In the genomic region with DNA sequence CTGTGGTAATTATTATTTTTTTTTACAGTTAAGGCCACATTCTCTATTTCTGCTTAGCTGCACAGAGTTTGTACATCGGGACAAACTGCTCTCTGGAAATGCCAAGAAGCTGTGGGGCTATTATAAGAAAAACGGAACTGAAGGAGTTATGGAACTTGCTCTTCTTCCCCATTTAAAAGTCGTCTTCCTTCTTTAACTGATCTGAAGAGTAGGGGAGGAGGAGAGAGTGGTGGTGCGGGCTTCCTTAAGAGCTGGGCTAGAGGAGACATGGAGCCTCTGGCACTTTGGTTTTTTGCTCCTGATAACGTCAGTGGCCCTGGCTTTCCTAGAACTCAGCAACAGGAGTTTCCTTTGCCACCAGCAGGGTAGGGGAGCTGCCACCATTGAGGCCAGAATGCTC, we compare ENCODE assay signal across 15 cellular contexts. TPM values are rescaled to one million over a fixed set of nuclear protein-coding genes. Genes with fewer than 3 reads are reported as not detected.
DNase-seq lines count a peak whose midpoint lies in the region; ATAC-seq and TF ChIP-seq lines count a peak whose summit lies in the region.
"Had no signal": no experiment of that assay in that cellular context is flagged by ENCODE, and none has a peak within 500 bp of the region (broad histone marks: within the 10 kb centered on the region; RNA-seq: fewer than 3 reads in every experiment).

No MANE protein-coding gene starts in this region.

- no peak overlapping the region for H3K27ac Mint-ChIP-seq in naive thymus-derived CD4-positive, alpha-beta T cell
- no peak overlapping the region for H3K27ac Mint-ChIP-seq in nephron progenitor cell
- H3K27ac Mint-ChIP-seq: activated CD8-positive, alpha-beta T cell treated with anti-CD3 and anti-CD28 coated beads, Interleukin-2, amount 10 ng/mL, durations not matched to agents 7 days and 5 days had no signal

- H3K36me3 ChIP-seq in esophagus muscularis mucosa, result no peaks in the 10 kb centered on the region
- H3K36me3 ChIP-seq in naive thymus-derived CD4-positive, alpha-beta T cell (ENCODE audit: control insufficient read depth in 2 of 3, insufficient read depth in 3 of 3, low read length in 3 of 3), result no peaks in the 10 kb centered on the region
- H3K36me3 ChIP-seq: breast epithelium, vagina had no signal

- DNase-seq in CMK (ENCODE audit: low read depth), result peak; percentile 73
- peak; percentile 85 for DNase-seq in OCI-M1 (lab: John Stamatoyannopoulos, UW)
- DNase-seq in esophagus muscularis mucosa (ENCODE audit: extremely low spot score), result peak; percentile 72
- DNase-seq in naive thymus-derived CD4-positive, alpha-beta T cell, result no peak
- no peak for DNase-seq in nephron progenitor cell
- DNase-seq in SHP77 (lab: John Stamatoyannopoulos, UW), result no peak
- no peak for DNase-seq in GM10248 (ENCODE audit: extremely low spot score)
- DNase-seq: activated CD8-positive, alpha-beta T cell treated with anti-CD3 and anti-CD28 coated beads, Interleukin-2, amount 10 ng/mL, durations not matched to agents 7 days and 5 days; MM.1S; NCI-H2029 treated with DMSO at 0.1 percent for 48 hours; NCI-H526 had no signal

- TF ChIP-seq CTCF in esophagus muscularis mucosa (IDR thresholded peaks at IDR 0.05) (no peak), nephron progenitor cell (IDR thresholded peaks at IDR 0.05) (no peak), GM10248 (IDR thresholded peaks at IDR 0.05; ENCODE audit: control extremely low read depth, extremely low read depth, low read depth, missing control alignments) (no peak)

- POLR2A ChIA-PET in naive thymus-derived CD4-positive, alpha-beta T cell (lab: Charles Lee), result no interaction called here
- POLR2A ChIA-PET in GM10248 (lab: Yijun Ruan, JAX), result no interaction called here

- H3K4me1 ChIP-seq in esophagus muscularis mucosa, result peaks cover 0 to 18% (median 16%) of the 10 kb centered on the region in 4 donors
- H3K4me1 ChIP-seq in naive thymus-derived CD4-positive, alpha-beta T cell (ENCODE audit: control insufficient read depth in 2 of 2, insufficient read depth in 2 of 2, low read length in 2 of 2), result no peaks in the 10 kb centered on the region
- H3K4me1 ChIP-seq: breast epithelium had no signal

- peaks cover 0 to 3% (median 0%) of the 10 kb centered on the region in 11 donors for H3K9me3 Mint-ChIP-seq in naive thymus-derived CD4-positive, alpha-beta T cell
- peaks cover 42% of the 10 kb centered on the region for H3K9me3 Mint-ChIP-seq in nephron progenitor cell

- no peak for TF ChIP-seq POLR2A in esophagus muscularis mucosa (IDR thresholded peaks at IDR 0.05; ENCODE audit: low read depth)

- no peak overlapping the region for H3K4me3 Mint-ChIP-seq in naive thymus-derived CD4-positive, alpha-beta T cell
- no peak overlapping the region for H3K4me3 Mint-ChIP-seq in nephron progenitor cell
- H3K4me3 Mint-ChIP-seq: activated CD8-positive, alpha-beta T cell treated with anti-CD3 and anti-CD28 coated beads, Interleukin-2, amount 10 ng/mL, durations not matched to agents 7 days and 5 days; neural crest cell had no signal

- peaks cover 0 to 6% (median 0%) of the 10 kb centered on the region in 4 donors for H3K9me3 ChIP-seq in esophagus muscularis mucosa
- no peaks in the 10 kb centered on the region for H3K9me3 ChIP-seq in naive thymus-derived CD4-positive, alpha-beta T cell (ENCODE audit: control insufficient read depth in 2 of 3, low read length in 3 of 3)
- H3K9me3 ChIP-seq: vagina had no signal

- H3K36me3 Mint-ChIP-seq in naive thymus-derived CD4-positive, alpha-beta T cell, result no peaks in the 10 kb centered on the region
- peaks cover 24% of the 10 kb centered on the region for H3K36me3 Mint-ChIP-seq in nephron progenitor cell (ENCODE audit: low read depth)

- H3K27me3 ChIP-seq in esophagus muscularis mucosa, result no peaks in the 10 kb centered on the region
- no peaks in the 10 kb centered on the region for H3K27me3 ChIP-seq in naive thymus-derived CD4-positive, alpha-beta T cell (ENCODE audit: control insufficient read depth in 2 of 2, insufficient read depth in 2 of 2, low read length in 2 of 2)
- H3K27me3 ChIP-seq: breast epithelium, vagina had no signal

- intact Hi-C loops in esophagus muscularis mucosa (cut with DNase I), result no loop called here
- intact Hi-C loops in naive thymus-derived CD4-positive, alpha-beta T cell (cut with micrococcal nuclease), result no loop called here

- peaks cover 0 to 10% (median 0%) of the 10 kb centered on the region in 7 donors for H3K4me1 Mint-ChIP-seq in naive thymus-derived CD4-positive, alpha-beta T cell
- H3K4me1 Mint-ChIP-seq in nephron progenitor cell, result peaks cover 47% of the 10 kb centered on the region

- no peak for TF ChIP-seq EP300 in esophagus muscularis mucosa (IDR thresholded peaks at IDR 0.05)

- no peak overlapping the region for H3K4me3 ChIP-seq in esophagus muscularis mucosa
- no peak overlapping the region for H3K4me3 ChIP-seq in naive thymus-derived CD4-positive, alpha-beta T cell (ENCODE audit: low read length)
- H3K4me3 ChIP-seq: breast epithelium, vagina had no signal

- 87% methylated on average over 5 of the region's 5 CpGs for WGBS in esophagus muscularis mucosa

- no peak overlapping the region for H3K27ac ChIP-seq in esophagus muscularis mucosa (replicated peaks in 1 of 4)
- H3K27ac ChIP-seq in naive thymus-derived CD4-positive, alpha-beta T cell (ENCODE audit: low read depth, low read length), result no peak overlapping the region
- H3K27ac ChIP-seq: breast epithelium, vagina had no signal

- CTCF ChIA-PET in naive thymus-derived CD4-positive, alpha-beta T cell (lab: Charles Lee), result no interaction called here
- CTCF ChIA-PET in GM10248 (lab: Yijun Ruan, JAX), result interaction anchor here (0.9 to 1.9 kb wide), 5 partner anchors 8 to 103 kb away, joined by 3 to 7 read pairs (median 4); no protein-coding TSS in a partner anchor

- H3K27me3 Mint-ChIP-seq in naive thymus-derived CD4-positive, alpha-beta T cell, result peaks cover 10 to 27% (median 14%) of the 10 kb centered on the region in 5 donors
- H3K27me3 Mint-ChIP-seq in nephron progenitor cell (ENCODE audit: low read depth, poor library complexity), result no peaks in the 10 kb centered on the region

- ATAC-seq in naive thymus-derived CD4-positive, alpha-beta T cell, result peak; percentile 54
- no peak for ATAC-seq in GM19397 (IDR thresholded peaks at IDR 0.05; ENCODE audit: unreplicated experiment)
- ATAC-seq: activated CD8-positive, alpha-beta T cell treated with anti-CD3 and anti-CD28 coated beads, Interleukin-2, amount 10 ng/mL, durations not matched to agents 7 days and 5 days had no signal

RNA-seq across cellular contexts. Expression of gene RAB31, which starts 54.5 kb away (rescaled TPM):
- total RNA-seq in esophagus muscularis mucosa, result 100 to 1,000 TPM in 2 of 4 donors, 10 to 100 TPM in 2; 94.0 to 145 (median 107) TPM
- total RNA-seq in naive thymus-derived CD4-positive, alpha-beta T cell, result 10 to 100 TPM in 1 of 5 experiments, 1 to 10 TPM in 4; 1.1 to 48.6 (median 2.3) TPM
- under 1 TPM; 0.41 to 0.76 TPM for polyA plus RNA-seq in naive thymus-derived CD4-positive, alpha-beta T cell
- total RNA-seq: activated CD8-positive, alpha-beta T cell treated with anti-CD3 and anti-CD28 coated beads, Interleukin-2, amount 10 ng/mL, durations not matched to agents 7 days and 5 days had no signal

Comparison
In these comparisons a context has a peak if more than half of its experiments do, and no peak if none do; other contexts are left out.
1. DNase-seq: peak in CMK (single experiment), OCI-M1 (single experiment) and esophagus muscularis mucosa (single experiment); none in naive thymus-derived CD4-positive, alpha-beta T cell (0 of 9), nephron progenitor cell (single experiment), SHP77 (0 of 2) and GM10248 (single experiment).